Comparison of ENCODE assay signal across 10 cellular contexts in genomic region chr18:8800876-8801262, GRCh38.
DNase-seq lines count a peak whose midpoint lies in the region; ATAC-seq and TF ChIP-seq lines count a peak whose summit lies in the region.
"Had no signal": no experiment of that assay in that cellular context is flagged by ENCODE, and none has a peak within 500 bp of the region (broad histone marks: within the 10 kb centered on the region; RNA-seq: fewer than 3 reads in every experiment).

No MANE protein-coding gene starts in this region.

- POLR2A ChIA-PET in WTC11 (lab: Charles Lee) = interaction anchor here (0.7 kb wide), 1 partner anchor 22 kb away, joined by 13 read pairs; no protein-coding TSS in a partner anchor

- H3K27ac ChIP-seq in GM23248 (peak overlapping the region; percentile 96), smooth muscle cell (ENCODE audit: low read depth) (peak overlapping the region; percentile 100), tibial artery (peak overlapping the region in 1 of 2 donors; percentile 71)

- CTCF ChIA-PET in WTC11 (lab: Charles Lee) = interaction anchor here (0.6 to 1.4 kb wide), 8 partner anchors 35 to 716 kb away, joined by 3 to 6 read pairs (median 3); no protein-coding TSS in a partner anchor

- H3K4me2 ChIP-seq in GM23248 (ENCODE audit: unreplicated experiment) (peak overlapping the region; percentile 50), smooth muscle cell (peak overlapping the region; percentile 83)

- ATAC-seq in WTC11 (peak; percentile 59), HG03039 (IDR thresholded peaks at IDR 0.05; ENCODE audit: unreplicated experiment) (no peak), GM21737 (IDR thresholded peaks at IDR 0.05; ENCODE audit: unreplicated experiment) (no peak)

- no peaks in the 10 kb centered on the region for H3K27me3 ChIP-seq in GM23248 (replicated peaks; ENCODE audit: insufficient read depth)
- no peaks in the 10 kb centered on the region for H3K27me3 ChIP-seq in smooth muscle cell (ENCODE audit: low read depth)
- H3K27me3 ChIP-seq in tibial artery = no peaks in the 10 kb centered on the region

- H3K9ac ChIP-seq in GM23248 (peak overlapping the region; percentile 81), smooth muscle cell (ENCODE audit: low read depth) (peak overlapping the region; percentile 92)

- H3K27me3 Mint-ChIP-seq in WTC11 (ENCODE audit: low read depth) = no peaks in the 10 kb centered on the region

- peaks cover 37% of the 10 kb centered on the region for H3K36me3 Mint-ChIP-seq in WTC11

- no peaks in the 10 kb centered on the region for H3K9me3 ChIP-seq in GM23248 (ENCODE audit: low read depth)
- H3K9me3 ChIP-seq in smooth muscle cell (replicated peaks; ENCODE audit: low read depth) = no peaks in the 10 kb centered on the region
- no peaks in the 10 kb centered on the region for H3K9me3 ChIP-seq in tibial artery

- H3K4me1 ChIP-seq in GM23248 (ENCODE audit: insufficient read depth) = peaks cover 57% of the 10 kb centered on the region
- H3K4me1 ChIP-seq in smooth muscle cell (ENCODE audit: low read depth) = peaks cover 36% of the 10 kb centered on the region
- H3K4me1 ChIP-seq in tibial artery = peaks cover 0 to 44% (median 0%) of the 10 kb centered on the region in 4 donors

- DNase-seq in GM23248 = peak; percentile 52
- no peak for DNase-seq in WTC11 (ENCODE audit: low spot score)
- DNase-seq in iPS-NIHi7 (ENCODE audit: extremely low spot score) = peak; percentile 33
- DNase-seq in smooth muscle cell (lab: John Stamatoyannopoulos, UW; ENCODE audit: unreplicated experiment) = peak; percentile 8
- no peak for DNase-seq in tibial artery
- DNase-seq in NCI-H524 treated with DMSO at 0.1 percent for 48 hours (lab: John Stamatoyannopoulos, UW) = no peak
- DNase-seq: NCI-H2081; stimulated activated CD8-positive, alpha-beta memory T cell treated with anti-CD3 and anti-CD28 coated beads, Interleukin-4, amount 100 ng/mL, for 48 hours had no signal

- H4K20me1 ChIP-seq in GM23248 (ENCODE audit: insufficient read depth) = no peaks in the 10 kb centered on the region
- no peaks in the 10 kb centered on the region for H4K20me1 ChIP-seq in smooth muscle cell (ENCODE audit: low read depth)

- H3K27ac Mint-ChIP-seq in WTC11 = peak overlapping the region; percentile 97

- H3K9me3 Mint-ChIP-seq in WTC11 = no peaks in the 10 kb centered on the region

- peaks cover 60% of the 10 kb centered on the region for H3K4me1 Mint-ChIP-seq in WTC11

- peak overlapping the region; percentile 53 for H3K4me3 ChIP-seq in GM23248
- H3K4me3 ChIP-seq in smooth muscle cell = no peak overlapping the region
- peak overlapping the region in 1 of 2 donors; percentile 31 for H3K4me3 ChIP-seq in tibial artery

- WGBS in GM23248 (ENCODE audit: low coverage in 1 of 2, low lambda C conversion rate in 2 of 2, missing lambda C conversion rate in 2 of 2), 2 experiments = 73 to 74% methylated on average over 4 of the region's 4 CpGs
- WGBS in smooth muscle cell (ENCODE audit: low lambda C conversion rate) = 33% methylated on average over 4 of the region's 4 CpGs

- H3K36me3 ChIP-seq in GM23248 (ENCODE audit: low read depth) (peaks cover 11% of the 10 kb centered on the region; the same call in 1 of the 2 replicates), smooth muscle cell (ENCODE audit: low read depth) (no peaks in the 10 kb centered on the region), tibial artery (no peaks in the 10 kb centered on the region)

- intact Hi-C loops in tibial artery (cut with DNase I; ENCODE audit: low total_unique reads) = no loop called here

- in situ Hi-C loops in GM23248 (cut with MboI) = no loop called here

- H3K79me2 ChIP-seq in GM23248 (ENCODE audit: insufficient read depth) (0 out of 2 replicates have a peak, but pooled peaks cover 9% of the 10 kb centered on the region), smooth muscle cell (ENCODE audit: low read depth) (no peaks in the 10 kb centered on the region)

- H3K9me2 ChIP-seq in GM23248 (ENCODE audit: insufficient read depth) = no peaks in the 10 kb centered on the region

- H3K4me3 Mint-ChIP-seq in WTC11 = no peak overlapping the region; the same call in 1 of the 2 replicates

- H3F3A ChIP-seq in GM23248 (ENCODE audit: insufficient read depth) (peaks cover 56% of the 10 kb centered on the region), smooth muscle cell (ENCODE audit: low read depth) (peaks cover 4% of the 10 kb centered on the region)

- H2AFZ ChIP-seq in GM23248 (no peak overlapping the region), smooth muscle cell (ENCODE audit: low read depth) (no peak overlapping the region)

- TF ChIP-seq CTCF in WTC11 (IDR thresholded peaks at IDR 0.05) (no peak), smooth muscle cell (IDR thresholded peaks at IDR 0.05; ENCODE audit: borderline replicate concordance, insufficient read depth, poor library complexity, severe bottlenecking) (no peak), tibial artery (IDR thresholded peaks at IDR 0.05) (no peak)

TF ChIP-seq in WTC11, 78 proteins besides CTCF, POLR2A, EP300 and RAD21:
- TF ChIP-seq ZNF416 (CRISPR knock-in tag; IDR thresholded peaks at IDR 0.05) (no peak), ETV6 (CRISPR knock-in tag; IDR thresholded peaks at IDR 0.05) (no peak), ATF3 (CRISPR knock-in tag; conservative IDR thresholded peaks at IDR 0.05) (no peak), MYBL2 (CRISPR knock-in tag; IDR thresholded peaks at IDR 0.05) (no peak), TEAD1 (CRISPR knock-in tag; IDR thresholded peaks at IDR 0.05) (no peak), HMGA2 (CRISPR knock-in tag; IDR thresholded peaks at IDR 0.05) (no peak), TEAD4 (CRISPR knock-in tag; IDR thresholded peaks at IDR 0.05) (no peak), ZNF121 (CRISPR knock-in tag; IDR thresholded peaks at IDR 0.05) (no peak), ARID4B (CRISPR knock-in tag; IDR thresholded peaks at IDR 0.05; ENCODE audit: borderline replicate concordance) (no peak), RORB (CRISPR knock-in tag; IDR thresholded peaks at IDR 0.05) (no peak), ZNF263 (CRISPR knock-in tag; IDR thresholded peaks at IDR 0.05; ENCODE audit: low read depth) (no peak), SP1 (CRISPR knock-in tag; conservative IDR thresholded peaks at IDR 0.05) (no peak), SMAD4 (CRISPR knock-in tag; IDR thresholded peaks at IDR 0.05) (no peak)

Comparison
In these comparisons a context has a peak if more than half of its experiments do, and no peak if none do; other contexts are left out.
1. DNase-seq: peak in GM23248 (single experiment), iPS-NIHi7 (single experiment) and smooth muscle cell (single experiment); none in WTC11 (single experiment), tibial artery (0 of 2) and NCI-H524 treated with DMSO at 0.1 percent for 48 hours (single experiment).